9 cellular contexts compared by ENCODE assay signal in genomic region chr5:141960018-141960417, GRCh38. TPM values are rescaled to one million over a fixed set of nuclear protein-coding genes. Genes with fewer than 3 reads are reported as not detected.
DNase-seq lines count a peak whose midpoint lies in the region; ATAC-seq, FAIRE-seq and TF ChIP-seq lines count a peak whose summit lies in the region.
"Had no signal": no experiment of that assay in that cellular context is flagged by ENCODE, and none has a peak within 500 bp of the region (broad histone marks: within the 10 kb centered on the region; RNA-seq: fewer than 3 reads in every experiment).

No MANE protein-coding gene starts in this region.

- H3K4me2 ChIP-seq in BLaER1 treated with 17β-estradiol and CSF1 and Interleukin-3, amounts not matched to agents 10 nM and 100 nM = peak overlapping the region; percentile 2 to 93 (median 90); a peak in 19 of 22 replicates
- H3K4me2 ChIP-seq in HepG2 (ENCODE audit: low read depth, low read length) = peak overlapping the region; percentile 79

- H3K27me3 Mint-ChIP-seq in HFFc6 (ENCODE audit: insufficient read depth) (peaks cover 2% of the 10 kb centered on the region; the same call in 1 of the 2 replicates), chondrocyte (ENCODE audit: low read depth) (no peaks in the 10 kb centered on the region)
- H3K27me3 Mint-ChIP-seq in activated naive CD4-positive, alpha-beta T cell treated with anti-CD3 and anti-CD28 coated beads for 36 hours (ENCODE audit: low read depth) = no peaks in the 10 kb centered on the region

- DNase-seq in HFFc6 (no peak), HepG2 (ENCODE audit: low spot score) (peak; percentile 17), chondrocyte (ENCODE audit: low spot score) (no peak), glomerular visceral epithelial cell (ENCODE audit: extremely low spot score) (no peak), NCI-H187 treated with DMSO at 0.1 percent for 48 hours (lab: John Stamatoyannopoulos, UW) (no peak)
- peak; percentile 48 for DNase-seq in activated naive CD4-positive, alpha-beta T cell treated with anti-CD3 and anti-CD28 coated beads for 36 hours
- DNase-seq in NK-92 treated with Interleukin-12 subunit alpha and Interleukin-12 subunit beta, amount 100 ng/mL, for 24 hours (lab: John Stamatoyannopoulos, UW) = no peak

- no peaks in the 10 kb centered on the region for H3K36me3 ChIP-seq in BLaER1 treated with 17β-estradiol and CSF1 and Interleukin-3, amounts not matched to agents 10 nM and 100 nM
- no peaks in the 10 kb centered on the region for H3K36me3 ChIP-seq in HepG2 (replicated peaks in 1 of 2; ENCODE audit: control insufficient read depth in 1 of 2, insufficient read depth in 2 of 2, low read length in 2 of 2)

- H4K20me1 ChIP-seq in BLaER1 treated with 17β-estradiol and CSF1 and Interleukin-3, amounts not matched to agents 10 nM and 100 nM = no peaks in the 10 kb centered on the region
- H4K20me1 ChIP-seq in HepG2 (ENCODE audit: insufficient read depth, low read length) = no peaks in the 10 kb centered on the region

- TF ChIP-seq POLR2A in HepG2 (IDR thresholded peaks at IDR 0.05; ENCODE audit: insufficient read depth in 1 of 2, low read depth in 2 of 2, low read length in 2 of 2) = no peak

- in situ Hi-C loops in HepG2 (cut with HindIII; ENCODE audit: extremely low pct_ligation_motif_present, low pct_unique_long_range_greater_than_20kb) = no loop called here

- no peak overlapping the region for H3K4me3 ChIP-seq in BLaER1 treated with 17β-estradiol and CSF1 and Interleukin-3, amounts not matched to agents 10 nM and 100 nM
- no peak overlapping the region for H3K4me3 ChIP-seq in HepG2 (replicated peaks in 1 of 3; ENCODE audit: insufficient read depth in 1 of 3, low read depth in 2 of 3, low read length in 3 of 3)

- TF ChIP-seq RAD21 in HepG2 (CRISPR knock-in tag; IDR thresholded peaks at IDR 0.05) = no peak

- H3K4me3 Mint-ChIP-seq in HFFc6 = no peak overlapping the region
- H3K4me3 Mint-ChIP-seq in activated naive CD4-positive, alpha-beta T cell treated with anti-CD3 and anti-CD28 coated beads for 36 hours = no peak overlapping the region
- H3K4me3 Mint-ChIP-seq in chondrocyte (ENCODE audit: unreplicated experiment) = no peak overlapping the region

- intact Hi-C loops in activated naive CD4-positive, alpha-beta T cell treated with anti-CD3 and anti-CD28 coated beads for 36 hours (cut with micrococcal nuclease) = loop anchor here (1.0 to 2.0 kb wide), 8 partner anchors 37 to 295 kb away; partner anchors contain the start of gene DELE1
- intact Hi-C loops in HepG2 (cut with micrococcal nuclease; ENCODE audit: unreplicated experiment) = loop anchor here (1.0 to 5.0 kb wide), 4 partner anchors 33 to 268 kb away; no protein-coding TSS in a partner anchor

- H3K27ac Mint-ChIP-seq in HFFc6 (no peak overlapping the region), chondrocyte (ENCODE audit: unreplicated experiment) (no peak overlapping the region)
- no peak overlapping the region for H3K27ac Mint-ChIP-seq in activated naive CD4-positive, alpha-beta T cell treated with anti-CD3 and anti-CD28 coated beads for 36 hours

- POLR2A ChIA-PET in HepG2 (lab: Yijun Ruan, JAX) = interaction anchor here (0.7 to 2.9 kb wide), 4 partner anchors 9 to 268 kb away, joined by 3 to 12 read pairs (median 3); partner anchors contain the start of genes DELE1 and RNF14

- peaks cover 55 to 80% (median 62%) of the 10 kb centered on the region in 10 experiments for H3K4me1 ChIP-seq in BLaER1 treated with 17β-estradiol and CSF1 and Interleukin-3, amounts not matched to agents 10 nM and 100 nM
- peaks cover 20% of the 10 kb centered on the region for H3K4me1 ChIP-seq in HepG2 (ENCODE audit: insufficient read depth, low read length)

- no peak overlapping the region for H2AFZ ChIP-seq in HepG2 (ENCODE audit: low read length)

- H3K27ac ChIP-seq in BLaER1 treated with 17β-estradiol and CSF1 and Interleukin-3, amounts not matched to agents 10 nM and 100 nM = peak overlapping the region in 6 of 11 experiments; percentile 13 to 76 (median 69); a peak in 8 of 22 replicates
- no peak overlapping the region for H3K27ac ChIP-seq in HepG2 (ENCODE audit: extremely low read length, insufficient read depth, low read length)
- H3K27ac ChIP-seq: epithelial cell of prostate had no signal

- H3K9me3 Mint-ChIP-seq in HFFc6 (no peaks in the 10 kb centered on the region), chondrocyte (ENCODE audit: low read depth) (no peaks in the 10 kb centered on the region)
- no peaks in the 10 kb centered on the region for H3K9me3 Mint-ChIP-seq in activated naive CD4-positive, alpha-beta T cell treated with anti-CD3 and anti-CD28 coated beads for 36 hours

- CTCF ChIA-PET in activated naive CD4-positive, alpha-beta T cell treated with anti-CD3 and anti-CD28 coated beads for 36 hours (lab: Charles Lee) = interaction anchor here (0.6 to 6.7 kb wide), 40 partner anchors 8 to 301 kb away, joined by 3 to 134 read pairs (median 8); partner anchors contain the start of genes ARAP3, DELE1, PCDH1 and RNF14
- CTCF ChIA-PET in HepG2 (lab: Yijun Ruan, JAX; ENCODE audit: low intra/inter-chr PET ratio, low total read pairs) = interaction anchor here (1.0 to 2.8 kb wide), 9 partner anchors 12 to 295 kb away, joined by 3 to 30 read pairs (median 4); no protein-coding TSS in a partner anchor

- H3K4me1 Mint-ChIP-seq in HFFc6 (ENCODE audit: low read depth) (peaks cover 18% of the 10 kb centered on the region), chondrocyte (ENCODE audit: low read depth) (peaks cover 6% of the 10 kb centered on the region)
- peaks cover 38% of the 10 kb centered on the region for H3K4me1 Mint-ChIP-seq in activated naive CD4-positive, alpha-beta T cell treated with anti-CD3 and anti-CD28 coated beads for 36 hours (ENCODE audit: low read depth)

- no peaks in the 10 kb centered on the region for H3K79me2 ChIP-seq in HepG2 (ENCODE audit: insufficient read depth, low read length)

- TF ChIP-seq CTCF in HFFc6 (IDR thresholded peaks at IDR 0.05) (peak; percentile 49; the same call in 1 of the 2 replicates), HepG2 (CRISPR knock-in tag; IDR thresholded peaks at IDR 0.05) (peak; percentile 56), chondrocyte (IDR thresholded peaks at IDR 0.05) (no peak)

- ATAC-seq in HepG2 = peak; percentile 79

- no peak for TF ChIP-seq EP300 in HepG2 (IDR thresholded peaks at IDR 0.05; ENCODE audit: low read depth in 2 of 2, low read length in 2 of 2)
- no peak for TF ChIP-seq EP300 in HepG2 (CRISPR knock-in tag; IDR thresholded peaks at IDR 0.05; ENCODE audit: borderline replicate concordance)

- H3K9ac ChIP-seq in BLaER1 treated with 17β-estradiol and CSF1 and Interleukin-3, amounts not matched to agents 10 nM and 100 nM = peak overlapping the region in 2 of 11 experiments; percentile 25 to 28; a peak in 2 of 22 replicates
- H3K9ac ChIP-seq in HepG2 (ENCODE audit: insufficient read depth, low read depth, low read length) = no peak overlapping the region

- FAIRE-seq in HepG2 (lab: Jason Lieb, UNC) = no peak

- H3K27me3 ChIP-seq in BLaER1 treated with 17β-estradiol and CSF1 and Interleukin-3, amounts not matched to agents 10 nM and 100 nM = no peaks in the 10 kb centered on the region
- peaks cover 0 to 28% of the 10 kb centered on the region in 2 experiments; a peak in 4 of 5 replicates for H3K27me3 ChIP-seq in HepG2 (ENCODE audit: control insufficient read depth in 1 of 2, insufficient read depth in 2 of 2, low read length in 2 of 2)

- WGBS in HepG2 (ENCODE audit: low lambda C conversion rate) = 19% methylated on average over 10 of the region's 10 CpGs

- no TSS peak for BruUV-seq in HepG2 (replicated peaks; lab: Mats Ljungman, UMichigan)

- no peaks in the 10 kb centered on the region for H3K9me3 ChIP-seq in BLaER1 treated with 17β-estradiol and CSF1 and Interleukin-3, amounts not matched to agents 10 nM and 100 nM (replicated peaks in 1 of 11)
- no peaks in the 10 kb centered on the region for H3K9me3 ChIP-seq in HepG2 (ENCODE audit: low read length)

- H3K36me3 Mint-ChIP-seq in HFFc6 (ENCODE audit: low read depth) (no peaks in the 10 kb centered on the region), chondrocyte (ENCODE audit: low read depth) (no peaks in the 10 kb centered on the region)
- H3K36me3 Mint-ChIP-seq in activated naive CD4-positive, alpha-beta T cell treated with anti-CD3 and anti-CD28 coated beads for 36 hours (ENCODE audit: low read depth) = no peaks in the 10 kb centered on the region

RNA-seq across cellular contexts. Expression of gene PCDH12, which starts 2.0 kb away (rescaled TPM):
- total RNA-seq in HFFc6 (2021; fragmentation: NEBNext Ultra II Directional; extraction: Animal tissue kit (Norgen Biotek cat#: 25700)) = under 1 TPM in 4 of 6 experiments, not detected in 2; 0.02 to 0.71 (median 0.08) TPM
- 1 to 10 TPM in 1 of 2 experiments, under 1 TPM in 1; 0.43 to 1.1 TPM for total RNA-seq in activated naive CD4-positive, alpha-beta T cell treated with anti-CD3 and anti-CD28 coated beads for 36 hours
- total RNA-seq in HepG2 (2016; rRNA removed; fragmentation: Illumina TruSeq; extraction: Trizol) (not detected in 2 replicates), chondrocyte (0.02 TPM in 1 of 3 replicates, not detected in the others)
- not detected in 2 replicates for total RNA-seq in HepG2 (2016; cell fraction: cytosol; rRNA removed; fragmentation: Illumina TruSeq; extraction: Trizol; ENCODE audit: low read depth)
- not detected in 2 replicates for total RNA-seq in HepG2 (2016; cell fraction: insoluble cytoplasmic fraction; rRNA removed; fragmentation: Illumina TruSeq; extraction: Trizol)
- not detected in 2 replicates for total RNA-seq in HepG2 (2016; cell fraction: membrane; rRNA removed; fragmentation: Illumina TruSeq; extraction: Trizol)
- not detected in 2 replicates for total RNA-seq in HepG2 (2016; cell fraction: nucleus; rRNA removed; fragmentation: Illumina TruSeq; extraction: Trizol)
- polyA plus RNA-seq in HepG2 (2011; rRNA removed) = not detected in 2 replicates
- polyA plus RNA-seq in HepG2 (2011; cell fraction: cytosol; rRNA removed) = not detected in 2 replicates
- polyA plus RNA-seq in HepG2 (2011; cell fraction: nucleus; rRNA removed) = not detected in 2 replicates
- 0.13 and 0.25 TPM in 2 replicates for polyA plus RNA-seq in HepG2 (2012)
- not detected in 2 replicates for polyA plus RNA-seq in HepG2 (2016; cell fraction: cytosol; fragmentation: Illumina TruSeq; extraction: Trizol; ENCODE audit: low read depth)
- not detected in 2 replicates for polyA plus RNA-seq in HepG2 (2016; cell fraction: insoluble cytoplasmic fraction; fragmentation: Illumina TruSeq; extraction: Trizol; ENCODE audit: low read depth)
- polyA plus RNA-seq in HepG2 (2016; cell fraction: membrane; fragmentation: Illumina TruSeq; extraction: Trizol; ENCODE audit: low read depth) = not detected in 2 replicates
- not detected in 2 replicates for polyA plus RNA-seq in HepG2 (2016; cell fraction: nucleus; fragmentation: Illumina TruSeq; extraction: Trizol; ENCODE audit: insufficient read depth, low read depth)
- 0.33 TPM in 1 of 2 replicates, not detected in the other for polyA minus RNA-seq in HepG2 (2011; rRNA and poly(A)+ RNA removed; ENCODE audit: low replicate concordance)
- polyA minus RNA-seq in HepG2 (2011; cell fraction: cytosol; rRNA and poly(A)+ RNA removed) = not detected in 2 replicates
- not detected in 2 replicates for polyA minus RNA-seq in HepG2 (2011; cell fraction: nucleus; rRNA and poly(A)+ RNA removed)

RNA-seq across cellular contexts. Expression of gene RNF14, which starts 8.9 kb away (rescaled TPM):
- total RNA-seq in HFFc6 (2021; fragmentation: NEBNext Ultra II Directional; extraction: Animal tissue kit (Norgen Biotek cat#: 25700)) = 10 to 100 TPM; 56.0 to 65.5 (median 63.0) TPM
- total RNA-seq in activated naive CD4-positive, alpha-beta T cell treated with anti-CD3 and anti-CD28 coated beads for 36 hours = 10 to 100 TPM; 29.8 to 35.6 TPM
- total RNA-seq in HepG2 (2016; rRNA removed; fragmentation: Illumina TruSeq; extraction: Trizol) (28.1 and 42.4 TPM in 2 replicates), chondrocyte (80.4 to 83.6 TPM (median 83.5 TPM) in 3 replicates)
- 7.6 TPM in 2 replicates for total RNA-seq in HepG2 (2016; cell fraction: cytosol; rRNA removed; fragmentation: Illumina TruSeq; extraction: Trizol; ENCODE audit: low read depth)
- total RNA-seq in HepG2 (2016; cell fraction: insoluble cytoplasmic fraction; rRNA removed; fragmentation: Illumina TruSeq; extraction: Trizol) = 29.9 and 40.7 TPM in 2 replicates
- 23.1 and 23.3 TPM in 2 replicates for total RNA-seq in HepG2 (2016; cell fraction: membrane; rRNA removed; fragmentation: Illumina TruSeq; extraction: Trizol)
- 16.1 and 19.9 TPM in 2 replicates for total RNA-seq in HepG2 (2016; cell fraction: nucleus; rRNA removed; fragmentation: Illumina TruSeq; extraction: Trizol)
- 11.0 and 11.3 TPM in 2 replicates for polyA plus RNA-seq in HepG2 (2011; rRNA removed)
- polyA plus RNA-seq in HepG2 (2011; cell fraction: cytosol; rRNA removed) = 6.2 and 9.3 TPM in 2 replicates
- polyA plus RNA-seq in HepG2 (2011; cell fraction: nucleus; rRNA removed) = 5.6 and 8.1 TPM in 2 replicates
- 13.0 and 15.4 TPM in 2 replicates for polyA plus RNA-seq in HepG2 (2012)
- polyA plus RNA-seq in HepG2 (2016; cell fraction: cytosol; fragmentation: Illumina TruSeq; extraction: Trizol; ENCODE audit: low read depth) = 5.0 and 7.5 TPM in 2 replicates
- 23.5 and 26.8 TPM in 2 replicates for polyA plus RNA-seq in HepG2 (2016; cell fraction: insoluble cytoplasmic fraction; fragmentation: Illumina TruSeq; extraction: Trizol; ENCODE audit: low read depth)
- 11.6 and 11.8 TPM in 2 replicates for polyA plus RNA-seq in HepG2 (2016; cell fraction: membrane; fragmentation: Illumina TruSeq; extraction: Trizol; ENCODE audit: low read depth)
- 9.6 and 13.2 TPM in 2 replicates for polyA plus RNA-seq in HepG2 (2016; cell fraction: nucleus; fragmentation: Illumina TruSeq; extraction: Trizol; ENCODE audit: insufficient read depth, low read depth)
- 16.9 and 18.8 TPM in 2 replicates for polyA minus RNA-seq in HepG2 (2011; rRNA and poly(A)+ RNA removed; ENCODE audit: low replicate concordance)
- polyA minus RNA-seq in HepG2 (2011; cell fraction: cytosol; rRNA and poly(A)+ RNA removed) = 8.3 and 10.7 TPM in 2 replicates
- polyA minus RNA-seq in HepG2 (2011; cell fraction: nucleus; rRNA and poly(A)+ RNA removed) = 10.7 and 13.6 TPM in 2 replicates

RNA-seq across cellular contexts. Expression of gene DELE1, which starts 36.3 kb away (rescaled TPM):
- total RNA-seq in HFFc6 (2021; fragmentation: NEBNext Ultra II Directional; extraction: Animal tissue kit (Norgen Biotek cat#: 25700)) = 10 to 100 TPM; 44.4 to 54.2 (median 46.7) TPM
- 10 to 100 TPM; 48.0 to 50.6 TPM for total RNA-seq in activated naive CD4-positive, alpha-beta T cell treated with anti-CD3 and anti-CD28 coated beads for 36 hours
- total RNA-seq in HepG2 (2016; rRNA removed; fragmentation: Illumina TruSeq; extraction: Trizol) (46.5 and 57.5 TPM in 2 replicates), chondrocyte (43.8 to 52.4 TPM (median 45.0 TPM) in 3 replicates)
- total RNA-seq in HepG2 (2016; cell fraction: cytosol; rRNA removed; fragmentation: Illumina TruSeq; extraction: Trizol; ENCODE audit: low read depth) = 7.7 and 8.6 TPM in 2 replicates
- total RNA-seq in HepG2 (2016; cell fraction: insoluble cytoplasmic fraction; rRNA removed; fragmentation: Illumina TruSeq; extraction: Trizol) = 44.4 and 53.9 TPM in 2 replicates
- 23.5 and 25.7 TPM in 2 replicates for total RNA-seq in HepG2 (2016; cell fraction: membrane; rRNA removed; fragmentation: Illumina TruSeq; extraction: Trizol)
- 61.2 and 73.5 TPM in 2 replicates for total RNA-seq in HepG2 (2016; cell fraction: nucleus; rRNA removed; fragmentation: Illumina TruSeq; extraction: Trizol)
- 90.3 and 97.1 TPM in 2 replicates for polyA plus RNA-seq in HepG2 (2011; rRNA removed)
- 44.7 and 66.5 TPM in 2 replicates for polyA plus RNA-seq in HepG2 (2011; cell fraction: cytosol; rRNA removed)
- 267 and 277 TPM in 2 replicates for polyA plus RNA-seq in HepG2 (2011; cell fraction: nucleus; rRNA removed)
- 44.3 and 49.8 TPM in 2 replicates for polyA plus RNA-seq in HepG2 (2012)
- polyA plus RNA-seq in HepG2 (2016; cell fraction: cytosol; fragmentation: Illumina TruSeq; extraction: Trizol; ENCODE audit: low read depth) = 8.6 and 10.7 TPM in 2 replicates
- 46.9 and 52.3 TPM in 2 replicates for polyA plus RNA-seq in HepG2 (2016; cell fraction: insoluble cytoplasmic fraction; fragmentation: Illumina TruSeq; extraction: Trizol; ENCODE audit: low read depth)
- 20.4 and 27.3 TPM in 2 replicates for polyA plus RNA-seq in HepG2 (2016; cell fraction: membrane; fragmentation: Illumina TruSeq; extraction: Trizol; ENCODE audit: low read depth)
- polyA plus RNA-seq in HepG2 (2016; cell fraction: nucleus; fragmentation: Illumina TruSeq; extraction: Trizol; ENCODE audit: insufficient read depth, low read depth) = 113 TPM in 2 replicates
- 120 and 133 TPM in 2 replicates for polyA minus RNA-seq in HepG2 (2011; rRNA and poly(A)+ RNA removed; ENCODE audit: low replicate concordance)
- 27.7 and 33.0 TPM in 2 replicates for polyA minus RNA-seq in HepG2 (2011; cell fraction: cytosol; rRNA and poly(A)+ RNA removed)
- polyA minus RNA-seq in HepG2 (2011; cell fraction: nucleus; rRNA and poly(A)+ RNA removed) = 76.1 and 82.6 TPM in 2 replicates

RNA-seq across cellular contexts. Expression of gene GNPDA1, which starts 52.8 kb away (rescaled TPM):
- 10 to 100 TPM; 25.1 to 32.6 (median 30.0) TPM for total RNA-seq in HFFc6 (2021; fragmentation: NEBNext Ultra II Directional; extraction: Animal tissue kit (Norgen Biotek cat#: 25700))
- total RNA-seq in activated naive CD4-positive, alpha-beta T cell treated with anti-CD3 and anti-CD28 coated beads for 36 hours = 100 to 1,000 TPM; 250 to 259 TPM
- total RNA-seq in HepG2 (2016; rRNA removed; fragmentation: Illumina TruSeq; extraction: Trizol) (54.1 and 74.9 TPM in 2 replicates), chondrocyte (31.2 to 41.8 TPM (median 34.5 TPM) in 3 replicates)
- total RNA-seq in HepG2 (2016; cell fraction: cytosol; rRNA removed; fragmentation: Illumina TruSeq; extraction: Trizol; ENCODE audit: low read depth) = 12.0 TPM in 2 replicates
- total RNA-seq in HepG2 (2016; cell fraction: insoluble cytoplasmic fraction; rRNA removed; fragmentation: Illumina TruSeq; extraction: Trizol) = 54.7 and 81.4 TPM in 2 replicates
- total RNA-seq in HepG2 (2016; cell fraction: membrane; rRNA removed; fragmentation: Illumina TruSeq; extraction: Trizol) = 35.9 and 36.6 TPM in 2 replicates
- 23.2 and 24.6 TPM in 2 replicates for total RNA-seq in HepG2 (2016; cell fraction: nucleus; rRNA removed; fragmentation: Illumina TruSeq; extraction: Trizol)
- 6.0 and 6.1 TPM in 2 replicates for polyA plus RNA-seq in HepG2 (2011; rRNA removed)
- polyA plus RNA-seq in HepG2 (2011; cell fraction: cytosol; rRNA removed) = 9.3 and 10.6 TPM in 2 replicates
- polyA plus RNA-seq in HepG2 (2011; cell fraction: nucleus; rRNA removed) = 10.6 and 11.6 TPM in 2 replicates
- polyA plus RNA-seq in HepG2 (2012) = 23.3 and 24.2 TPM in 2 replicates
- polyA plus RNA-seq in HepG2 (2016; cell fraction: cytosol; fragmentation: Illumina TruSeq; extraction: Trizol; ENCODE audit: low read depth) = 11.3 and 13.9 TPM in 2 replicates
- 76.4 and 81.8 TPM in 2 replicates for polyA plus RNA-seq in HepG2 (2016; cell fraction: insoluble cytoplasmic fraction; fragmentation: Illumina TruSeq; extraction: Trizol; ENCODE audit: low read depth)
- polyA plus RNA-seq in HepG2 (2016; cell fraction: membrane; fragmentation: Illumina TruSeq; extraction: Trizol; ENCODE audit: low read depth) = 25.0 and 27.1 TPM in 2 replicates
- 37.8 and 39.9 TPM in 2 replicates for polyA plus RNA-seq in HepG2 (2016; cell fraction: nucleus; fragmentation: Illumina TruSeq; extraction: Trizol; ENCODE audit: insufficient read depth, low read depth)
- 8.0 and 21.3 TPM in 2 replicates for polyA minus RNA-seq in HepG2 (2011; rRNA and poly(A)+ RNA removed; ENCODE audit: low replicate concordance)
- 8.3 and 13.9 TPM in 2 replicates for polyA minus RNA-seq in HepG2 (2011; cell fraction: cytosol; rRNA and poly(A)+ RNA removed)
- 9.8 and 11.8 TPM in 2 replicates for polyA minus RNA-seq in HepG2 (2011; cell fraction: nucleus; rRNA and poly(A)+ RNA removed)

Comparison
In these comparisons a context has a peak if more than half of its experiments do, and no peak if none do; other contexts are left out.
1. DNase-seq: peak in activated naive CD4-positive, alpha-beta T cell treated with anti-CD3 and anti-CD28 coated beads for 36 hours (single experiment) and HepG2 (single experiment); none in HFFc6 (single experiment), chondrocyte (single experiment), glomerular visceral epithelial cell (single experiment), NCI-H187 treated with DMSO at 0.1 percent for 48 hours (single experiment) and NK-92 treated with Interleukin-12 subunit alpha and Interleukin-12 subunit beta, amount 100 ng/mL, for 24 hours (single experiment).